ENCODE assay signal across 1 cellular context in the genomic region with DNA sequence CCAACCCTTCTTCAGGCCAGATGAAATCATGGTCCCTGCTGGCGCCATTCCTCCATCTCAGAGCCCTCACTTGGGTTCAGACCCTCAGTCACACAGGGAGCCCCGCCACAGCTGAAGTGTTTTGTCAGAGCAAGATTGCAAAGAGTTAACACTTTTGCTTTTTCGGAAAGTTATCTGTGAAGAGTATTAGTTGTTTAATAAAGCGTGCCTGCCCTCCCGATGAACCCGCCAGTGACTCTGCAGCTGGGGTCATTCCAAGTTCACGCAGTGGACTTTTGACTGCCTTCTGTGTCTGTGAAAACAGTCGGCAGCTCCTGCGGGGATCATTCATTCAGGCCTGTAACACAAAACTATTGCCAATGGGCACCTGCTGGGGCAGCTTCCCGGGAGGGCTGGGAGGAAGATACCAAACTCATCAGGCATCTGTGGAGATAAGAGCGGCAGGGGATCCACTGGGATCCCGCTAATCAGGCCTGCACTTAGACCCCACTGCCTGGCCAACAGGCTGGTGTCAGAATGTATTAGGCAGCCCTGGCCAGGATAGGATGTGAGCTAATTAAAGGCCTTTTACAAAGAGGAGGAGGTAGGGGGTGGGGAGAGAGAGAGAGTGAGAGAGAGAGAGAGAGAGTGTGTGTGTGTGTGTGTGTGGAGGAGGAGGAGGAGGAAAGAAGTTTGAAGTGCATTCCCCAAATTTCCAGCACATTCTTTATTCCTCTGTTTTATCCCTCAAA.
TF ChIP-seq lines count a peak whose summit lies in the region.

No MANE protein-coding gene starts in this region.

TF ChIP-seq in K562, 482 proteins besides CTCF, POLR2A, EP300 and RAD21 (continued from another document and continues in another):
- TF ChIP-seq ZBTB11 (CRISPR knock-in tag; IDR thresholded peaks at IDR 0.05): peak in 1 of 3 experiments; percentile 77; a peak in 2 of 6 replicates
- TF ChIP-seq SAP30 (IDR thresholded peaks at IDR 0.05; ENCODE audit: borderline replicate concordance, insufficient read depth, low read depth, low read length, poor library complexity, severe bottlenecking): no peak
- TF ChIP-seq MCM5 (IDR thresholded peaks at IDR 0.05; ENCODE audit: low read depth): no peak
- TF ChIP-seq NFRKB (IDR thresholded peaks at IDR 0.05; ENCODE audit: low read depth): peak; percentile 95
- TF ChIP-seq, protein P1, sequence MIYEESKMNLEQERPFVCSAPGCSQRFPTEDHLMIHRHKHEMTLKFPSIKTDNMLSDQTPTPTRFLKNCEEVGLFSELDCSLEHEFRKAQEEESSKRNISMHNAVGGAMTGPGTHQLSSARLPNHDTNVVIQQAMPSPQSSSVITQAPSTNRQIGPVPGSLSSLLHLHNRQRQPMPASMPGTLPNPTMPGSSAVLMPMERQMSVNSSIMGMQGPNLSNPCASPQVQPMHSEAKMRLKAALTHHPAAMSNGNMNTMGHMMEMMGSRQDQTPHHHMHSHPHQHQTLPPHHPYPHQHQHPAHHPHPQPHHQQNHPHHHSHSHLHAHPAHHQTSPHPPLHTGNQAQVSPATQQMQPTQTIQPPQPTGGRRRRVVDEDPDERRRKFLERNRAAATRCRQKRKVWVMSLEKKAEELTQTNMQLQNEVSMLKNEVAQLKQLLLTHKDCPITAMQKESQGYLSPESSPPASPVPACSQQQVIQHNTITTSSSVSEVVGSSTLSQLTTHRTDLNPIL (CRISPR knock-in tag; IDR thresholded peaks at IDR 0.05): no peak
- TF ChIP-seq, protein P2, sequence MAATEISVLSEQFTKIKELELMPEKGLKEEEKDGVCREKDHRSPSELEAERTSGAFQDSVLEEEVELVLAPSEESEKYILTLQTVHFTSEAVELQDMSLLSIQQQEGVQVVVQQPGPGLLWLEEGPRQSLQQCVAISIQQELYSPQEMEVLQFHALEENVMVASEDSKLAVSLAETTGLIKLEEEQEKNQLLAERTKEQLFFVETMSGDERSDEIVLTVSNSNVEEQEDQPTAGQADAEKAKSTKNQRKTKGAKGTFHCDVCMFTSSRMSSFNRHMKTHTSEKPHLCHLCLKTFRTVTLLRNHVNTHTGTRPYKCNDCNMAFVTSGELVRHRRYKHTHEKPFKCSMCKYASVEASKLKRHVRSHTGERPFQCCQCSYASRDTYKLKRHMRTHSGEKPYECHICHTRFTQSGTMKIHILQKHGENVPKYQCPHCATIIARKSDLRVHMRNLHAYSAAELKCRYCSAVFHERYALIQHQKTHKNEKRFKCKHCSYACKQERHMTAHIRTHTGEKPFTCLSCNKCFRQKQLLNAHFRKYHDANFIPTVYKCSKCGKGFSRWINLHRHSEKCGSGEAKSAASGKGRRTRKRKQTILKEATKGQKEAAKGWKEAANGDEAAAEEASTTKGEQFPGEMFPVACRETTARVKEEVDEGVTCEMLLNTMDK (IDR thresholded peaks at IDR 0.05; ENCODE audit: borderline replicate concordance, insufficient read depth, low read depth, low read length, poor library complexity, severe bottlenecking): no peak
- TF ChIP-seq SMARCA5 (IDR thresholded peaks at IDR 0.05): peak; percentile 93
- TF ChIP-seq PBX2 (CRISPR knock-in tag; IDR thresholded peaks at IDR 0.05; ENCODE audit: low read depth): no peak
- TF ChIP-seq PBX2 (tag; conservative IDR thresholded peaks at IDR 0.05; ENCODE audit: low read depth): 0 out of 2 replicates have a peak, but pooled peaks have one; percentile 7
- no peak; the same call in 1 of the 2 replicates for TF ChIP-seq PHTF2 (CRISPR knock-in tag; IDR thresholded peaks at IDR 0.05)
- TF ChIP-seq TARDBP (IDR thresholded peaks at IDR 0.05): no peak
- no peak for TF ChIP-seq ZNF764 (CRISPR knock-in tag; IDR thresholded peaks at IDR 0.05; ENCODE audit: low read depth)
- TF ChIP-seq HMGXB4 (CRISPR knock-in tag; IDR thresholded peaks at IDR 0.05): no peak
- 0 out of 2 replicates have a peak, but pooled peaks have one; percentile 72 for TF ChIP-seq ZNF212 (CRISPR knock-in tag; IDR thresholded peaks at IDR 0.05)
- TF ChIP-seq ETS1 (conservative IDR thresholded peaks at IDR 0.05; ENCODE audit: control insufficient read depth, low read depth, low read length): no peak
- no peak for TF ChIP-seq TCF7L2 (IDR thresholded peaks at IDR 0.05; ENCODE audit: low read depth, low read length)
- TF ChIP-seq ZBTB43 (CRISPR knock-in tag; IDR thresholded peaks at IDR 0.05): no peak
- no peak for TF ChIP-seq MEIS2 (IDR thresholded peaks at IDR 0.05; ENCODE audit: partially characterized antibody)
- no peak for TF ChIP-seq FIP1L1 (IDR thresholded peaks at IDR 0.05; ENCODE audit: low read depth, low read length, poor library complexity, severe bottlenecking)
- TF ChIP-seq CBX5 (IDR thresholded peaks at IDR 0.05; ENCODE audit: borderline replicate concordance, low read depth): no peak
- no peak for TF ChIP-seq FOXO4 (CRISPR knock-in tag; IDR thresholded peaks at IDR 0.05)
- TF ChIP-seq ZNF239 (CRISPR knock-in tag; IDR thresholded peaks at IDR 0.05): no peak
- peak; percentile 92 for TF ChIP-seq ZBTB2 (IDR thresholded peaks at IDR 0.05)
- no peak for TF ChIP-seq TGIF2 (CRISPR knock-in tag; IDR thresholded peaks at IDR 0.05)
- TF ChIP-seq NFIC (IDR thresholded peaks at IDR 0.05): peak; percentile 62
- TF ChIP-seq, protein P3, sequence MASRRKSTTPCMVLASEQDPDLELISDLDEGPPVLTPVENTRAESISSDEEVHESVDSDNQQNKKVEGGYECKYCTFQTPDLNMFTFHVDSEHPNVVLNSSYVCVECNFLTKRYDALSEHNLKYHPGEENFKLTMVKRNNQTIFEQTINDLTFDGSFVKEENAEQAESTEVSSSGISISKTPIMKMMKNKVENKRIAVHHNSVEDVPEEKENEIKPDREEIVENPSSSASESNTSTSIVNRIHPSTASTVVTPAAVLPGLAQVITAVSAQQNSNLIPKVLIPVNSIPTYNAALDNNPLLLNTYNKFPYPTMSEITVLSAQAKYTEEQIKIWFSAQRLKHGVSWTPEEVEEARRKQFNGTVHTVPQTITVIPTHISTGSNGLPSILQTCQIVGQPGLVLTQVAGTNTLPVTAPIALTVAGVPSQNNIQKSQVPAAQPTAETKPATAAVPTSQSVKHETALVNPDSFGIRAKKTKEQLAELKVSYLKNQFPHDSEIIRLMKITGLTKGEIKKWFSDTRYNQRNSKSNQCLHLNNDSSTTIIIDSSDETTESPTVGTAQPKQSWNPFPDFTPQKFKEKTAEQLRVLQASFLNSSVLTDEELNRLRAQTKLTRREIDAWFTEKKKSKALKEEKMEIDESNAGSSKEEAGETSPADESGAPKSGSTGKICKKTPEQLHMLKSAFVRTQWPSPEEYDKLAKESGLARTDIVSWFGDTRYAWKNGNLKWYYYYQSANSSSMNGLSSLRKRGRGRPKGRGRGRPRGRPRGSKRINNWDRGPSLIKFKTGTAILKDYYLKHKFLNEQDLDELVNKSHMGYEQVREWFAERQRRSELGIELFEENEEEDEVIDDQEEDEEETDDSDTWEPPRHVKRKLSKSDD (conservative IDR thresholded peaks at IDR 0.05; ENCODE audit: low read length): no peak
- TF ChIP-seq HDAC3 (IDR thresholded peaks at IDR 0.05; ENCODE audit: borderline replicate concordance, partially characterized antibody): no peak
- TF ChIP-seq ZNF695 (CRISPR knock-in tag; IDR thresholded peaks at IDR 0.05): no peak
- TF ChIP-seq, protein P4, sequence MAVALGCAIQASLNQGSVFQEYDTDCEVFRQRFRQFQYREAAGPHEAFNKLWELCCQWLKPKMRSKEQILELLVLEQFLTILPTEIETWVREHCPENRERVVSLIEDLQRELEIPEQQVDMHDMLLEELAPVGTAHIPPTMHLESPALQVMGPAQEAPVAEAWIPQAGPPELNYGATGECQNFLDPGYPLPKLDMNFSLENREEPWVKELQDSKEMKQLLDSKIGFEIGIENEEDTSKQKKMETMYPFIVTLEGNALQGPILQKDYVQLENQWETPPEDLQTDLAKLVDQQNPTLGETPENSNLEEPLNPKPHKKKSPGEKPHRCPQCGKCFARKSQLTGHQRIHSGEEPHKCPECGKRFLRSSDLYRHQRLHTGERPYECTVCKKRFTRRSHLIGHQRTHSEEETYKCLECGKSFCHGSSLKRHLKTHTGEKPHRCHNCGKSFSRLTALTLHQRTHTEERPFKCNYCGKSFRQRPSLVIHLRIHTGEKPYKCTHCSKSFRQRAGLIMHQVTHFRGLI (CRISPR knock-in tag; IDR thresholded peaks at IDR 0.05): no peak
